Comparison of ENCODE assay signal across 1 cellular context in the genomic region with DNA sequence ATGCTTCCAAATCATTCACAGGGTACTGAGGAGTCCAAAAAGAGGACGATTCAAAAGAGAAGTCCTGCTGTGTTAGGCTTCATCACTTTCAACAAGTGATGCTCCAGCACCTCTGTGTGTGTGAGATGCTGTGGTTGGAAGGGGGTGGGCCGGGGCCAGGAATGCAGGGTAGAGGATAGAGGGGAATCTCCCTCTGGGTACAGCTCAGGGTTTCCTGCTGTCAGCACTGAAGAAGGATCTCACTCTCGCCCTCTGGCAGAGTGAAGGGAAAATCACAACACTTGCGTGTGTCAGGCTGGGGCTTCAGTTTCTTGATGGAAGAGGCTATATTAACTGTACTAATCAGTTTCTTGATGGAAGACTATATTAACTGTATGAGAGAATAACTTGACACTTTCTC.
TF ChIP-seq lines count a peak whose summit lies in the region.

No MANE protein-coding gene starts in this region.

TF ChIP-seq in WTC11, 78 proteins besides CTCF, POLR2A, EP300 and RAD21:
- TF ChIP-seq ZNF425 (CRISPR knock-in tag; conservative IDR thresholded peaks at IDR 0.05) (no peak), ZNF416 (CRISPR knock-in tag; IDR thresholded peaks at IDR 0.05) (0 out of 2 replicates have a peak, but pooled peaks have one; percentile 47), IRF2 (CRISPR knock-in tag; IDR thresholded peaks at IDR 0.05; ENCODE audit: borderline replicate concordance, low read depth) (no peak), ZNF232 (CRISPR knock-in tag; IDR thresholded peaks at IDR 0.05) (no peak), ZNF219 (CRISPR knock-in tag; IDR thresholded peaks at IDR 0.05; ENCODE audit: borderline replicate concordance) (no peak), TCF7 (CRISPR knock-in tag; IDR thresholded peaks at IDR 0.05; ENCODE audit: low read depth) (no peak)
- TF ChIP-seq, protein P1, sequence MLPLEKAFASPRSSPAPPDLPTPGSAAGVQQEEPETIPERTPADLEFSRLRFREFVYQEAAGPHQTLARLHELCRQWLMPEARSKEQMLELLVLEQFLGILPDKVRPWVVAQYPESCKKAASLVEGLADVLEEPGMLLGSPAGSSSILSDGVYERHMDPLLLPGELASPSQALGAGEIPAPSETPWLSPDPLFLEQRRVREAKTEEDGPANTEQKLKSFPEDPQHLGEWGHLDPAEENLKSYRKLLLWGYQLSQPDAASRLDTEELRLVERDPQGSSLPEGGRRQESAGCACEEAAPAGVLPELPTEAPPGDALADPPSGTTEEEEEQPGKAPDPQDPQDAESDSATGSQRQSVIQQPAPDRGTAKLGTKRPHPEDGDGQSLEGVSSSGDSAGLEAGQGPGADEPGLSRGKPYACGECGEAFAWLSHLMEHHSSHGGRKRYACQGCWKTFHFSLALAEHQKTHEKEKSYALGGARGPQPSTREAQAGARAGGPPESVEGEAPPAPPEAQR (CRISPR knock-in tag; IDR thresholded peaks at IDR 0.05) = no peak
TF ChIP-seq in WTC11: peak in this region for 1.
